ENCODE assay signal across 1 cellular context in genomic region chr4:122914292-122914904, GRCh38.
TF ChIP-seq lines count a peak whose summit lies in the region.

No MANE protein-coding gene starts in this region.

TF ChIP-seq in WTC11, 78 proteins besides CTCF, POLR2A, EP300 and RAD21 (continued from another document):
- no peak for TF ChIP-seq HMGXB4 (CRISPR knock-in tag; IDR thresholded peaks at IDR 0.05)
- TF ChIP-seq EMX1 (CRISPR knock-in tag; IDR thresholded peaks at IDR 0.05), result no peak
- TF ChIP-seq NFATC4 (CRISPR knock-in tag; IDR thresholded peaks at IDR 0.05), result no peak
- TF ChIP-seq RORB (CRISPR knock-in tag; IDR thresholded peaks at IDR 0.05), result no peak
- TF ChIP-seq ZNF512 (CRISPR knock-in tag; IDR thresholded peaks at IDR 0.05; ENCODE audit: borderline replicate concordance), result no peak
- TF ChIP-seq ZBTB21 (CRISPR knock-in tag; IDR thresholded peaks at IDR 0.05; ENCODE audit: borderline replicate concordance), result no peak
- TF ChIP-seq SMAD3 (CRISPR knock-in tag; IDR thresholded peaks at IDR 0.05; ENCODE audit: borderline replicate concordance), result no peak
- TF ChIP-seq IRF2 (CRISPR knock-in tag; IDR thresholded peaks at IDR 0.05; ENCODE audit: borderline replicate concordance, low read depth), result no peak
